ENCODE assay signal across 8 cellular contexts in the genomic region with DNA sequence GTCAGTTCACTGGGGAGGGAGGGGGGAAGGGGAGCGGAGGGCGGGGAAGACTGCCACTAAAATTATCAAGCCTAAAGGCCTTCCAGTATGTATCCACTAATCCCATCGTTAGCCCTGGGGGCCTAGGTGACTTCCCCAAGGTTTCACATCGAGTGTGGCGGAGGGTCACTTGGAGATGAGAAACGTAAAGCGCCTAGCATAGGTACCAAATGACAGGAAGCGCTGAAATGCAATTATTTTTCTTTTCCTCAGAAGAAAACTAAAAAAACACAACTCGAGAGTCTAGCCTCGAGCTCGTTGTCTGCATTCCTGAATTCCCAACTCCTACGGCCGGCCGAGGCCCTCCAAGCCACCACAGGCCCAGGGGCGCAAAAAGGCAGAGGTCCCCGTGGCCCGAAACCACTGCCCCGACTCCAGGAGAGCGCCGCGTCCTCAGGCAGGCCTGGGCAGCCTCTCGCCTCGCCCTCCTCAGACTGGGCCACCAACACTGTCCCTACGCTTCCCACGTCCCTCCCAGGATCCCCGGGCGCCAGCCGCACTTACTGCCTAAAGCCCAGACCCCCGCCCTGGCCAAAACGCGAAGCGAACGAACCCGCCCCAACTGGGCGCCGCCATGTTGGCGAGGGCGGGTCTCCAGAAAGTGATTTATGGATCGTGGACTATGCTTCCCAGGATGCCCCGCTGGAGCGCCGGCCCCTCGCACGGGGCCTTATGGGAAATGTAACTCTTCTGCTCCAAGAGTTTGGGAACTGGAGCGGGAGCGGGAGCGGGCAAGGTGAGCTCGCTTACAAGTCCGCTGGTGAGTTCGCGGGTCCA. TPM values are rescaled to one million over a fixed set of nuclear protein-coding genes. Genes with fewer than 3 reads are reported as not detected.
DNase-seq lines count a peak whose midpoint lies in the region; ATAC-seq and TF ChIP-seq lines count a peak whose summit lies in the region.

A gene with protein sequence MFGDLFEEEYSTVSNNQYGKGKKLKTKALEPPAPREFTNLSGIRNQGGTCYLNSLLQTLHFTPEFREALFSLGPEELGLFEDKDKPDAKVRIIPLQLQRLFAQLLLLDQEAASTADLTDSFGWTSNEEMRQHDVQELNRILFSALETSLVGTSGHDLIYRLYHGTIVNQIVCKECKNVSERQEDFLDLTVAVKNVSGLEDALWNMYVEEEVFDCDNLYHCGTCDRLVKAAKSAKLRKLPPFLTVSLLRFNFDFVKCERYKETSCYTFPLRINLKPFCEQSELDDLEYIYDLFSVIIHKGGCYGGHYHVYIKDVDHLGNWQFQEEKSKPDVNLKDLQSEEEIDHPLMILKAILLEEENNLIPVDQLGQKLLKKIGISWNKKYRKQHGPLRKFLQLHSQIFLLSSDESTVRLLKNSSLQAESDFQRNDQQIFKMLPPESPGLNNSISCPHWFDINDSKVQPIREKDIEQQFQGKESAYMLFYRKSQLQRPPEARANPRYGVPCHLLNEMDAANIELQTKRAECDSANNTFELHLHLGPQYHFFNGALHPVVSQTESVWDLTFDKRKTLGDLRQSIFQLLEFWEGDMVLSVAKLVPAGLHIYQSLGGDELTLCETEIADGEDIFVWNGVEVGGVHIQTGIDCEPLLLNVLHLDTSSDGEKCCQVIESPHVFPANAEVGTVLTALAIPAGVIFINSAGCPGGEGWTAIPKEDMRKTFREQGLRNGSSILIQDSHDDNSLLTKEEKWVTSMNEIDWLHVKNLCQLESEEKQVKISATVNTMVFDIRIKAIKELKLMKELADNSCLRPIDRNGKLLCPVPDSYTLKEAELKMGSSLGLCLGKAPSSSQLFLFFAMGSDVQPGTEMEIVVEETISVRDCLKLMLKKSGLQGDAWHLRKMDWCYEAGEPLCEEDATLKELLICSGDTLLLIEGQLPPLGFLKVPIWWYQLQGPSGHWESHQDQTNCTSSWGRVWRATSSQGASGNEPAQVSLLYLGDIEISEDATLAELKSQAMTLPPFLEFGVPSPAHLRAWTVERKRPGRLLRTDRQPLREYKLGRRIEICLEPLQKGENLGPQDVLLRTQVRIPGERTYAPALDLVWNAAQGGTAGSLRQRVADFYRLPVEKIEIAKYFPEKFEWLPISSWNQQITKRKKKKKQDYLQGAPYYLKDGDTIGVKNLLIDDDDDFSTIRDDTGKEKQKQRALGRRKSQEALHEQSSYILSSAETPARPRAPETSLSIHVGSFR (minus strand): TSS at position 642 of the 816 bp plus-strand sequence. CDS start 1,228 bp downstream, outside the sequence.

- POLR2A ChIA-PET in CD4-positive, alpha-beta T cell (lab: Charles Lee), result interaction anchor here (0.7 to 1.5 kb wide), 5 partner anchors 8 to 27 kb away, joined by 3 to 6 read pairs (median 3); no protein-coding TSS in a partner anchor
- POLR2A ChIA-PET in PC-3 (lab: Charles Lee; ENCODE audit: unreplicated experiment), result interaction anchor here (0.6 to 0.9 kb wide), 10 partner anchors 34 to 614 kb away, joined by 3 to 12 read pairs (median 4); no protein-coding TSS in a partner anchor

- H3K4me3 ChIP-seq in PC-3 (ENCODE audit: low read length) (peak within 1 kb of the TSS; percentile 95), esophagus squamous epithelium (peak within 1 kb of the TSS; percentile 64 to 96 (median 92)), muscle layer of colon (ENCODE audit: low read depth in 1 of 2, low read length in 2 of 2) (peak within 1 kb of the TSS; percentile 66 to 72)

- H3K79me2 ChIP-seq in PC-3 (ENCODE audit: low read length), result peaks cover 27% of the 10 kb centered on the region

- no peaks in the 10 kb centered on the region for H3K9me3 Mint-ChIP-seq in CD4-positive, alpha-beta T cell

- TF ChIP-seq POLR2A in esophagus squamous epithelium (IDR thresholded peaks at IDR 0.05), result peak in 3 of 4 donors; percentile 11 to 81 (median 74)

- H4K20me1 ChIP-seq in PC-3 (ENCODE audit: low read length), result no peaks in the 10 kb centered on the region

- peak within 1 kb of the TSS; percentile 95 for H3K4me3 Mint-ChIP-seq in CD4-positive, alpha-beta T cell

- intact Hi-C loops in CD4-positive, alpha-beta T cell (cut with DNase I, micrococcal nuclease), result no loop called here
- intact Hi-C loops in PC-3 (cut with micrococcal nuclease) (loop anchor here (1.0 to 5.0 kb wide), 2 partner anchors 85 to 141 kb away; no protein-coding TSS in a partner anchor), esophagus squamous epithelium (cut with DNase I) (no loop called here)

- H3K36me3 ChIP-seq in PC-3 (ENCODE audit: low read depth, low read length), result peaks cover 4% of the 10 kb centered on the region
- no peaks in the 10 kb centered on the region for H3K36me3 ChIP-seq in esophagus squamous epithelium
- H3K36me3 ChIP-seq in muscle layer of colon (ENCODE audit: insufficient read depth, low read length), result no peaks in the 10 kb centered on the region

- H3K9me3 ChIP-seq in CD4-positive, alpha-beta T cell (ENCODE audit: control insufficient read depth, low read length), result no peaks in the 10 kb centered on the region
- H3K9me3 ChIP-seq in PC-3 (ENCODE audit: low read length) (no peaks in the 10 kb centered on the region), esophagus squamous epithelium (no peaks in the 10 kb centered on the region), muscle layer of colon (ENCODE audit: low read length) (no peaks in the 10 kb centered on the region)

- H2AFZ ChIP-seq in PC-3 (ENCODE audit: low read length), result peak within 1 kb of the TSS; percentile 94

- 0% methylated on average over 27 of the region's 51 CpGs for WGBS in esophagus squamous epithelium, 2 donors

- H3K9me2 ChIP-seq in PC-3 (replicated peaks; ENCODE audit: low read length), result no peaks in the 10 kb centered on the region

- no peaks in the 10 kb centered on the region for H3F3A ChIP-seq in PC-3 (ENCODE audit: low read length, unreplicated experiment)

- peak; percentile 90 for ATAC-seq in CD4-positive, alpha-beta T cell (ENCODE audit: poor library complexity)
- ATAC-seq in GM21367 (IDR thresholded peaks at IDR 0.05; ENCODE audit: unreplicated experiment) (peak; percentile 66), PC-3 (peak; percentile 97)

- TSS peak; percentile 100 for BruUV-seq in PC-3 (replicated peaks; lab: Mats Ljungman, UMichigan)

- peaks cover 13% of the 10 kb centered on the region for H3K4me1 ChIP-seq in PC-3 (ENCODE audit: insufficient read depth, low read length)
- peaks cover 0 to 28% (median 11%) of the 10 kb centered on the region in 3 donors for H3K4me1 ChIP-seq in esophagus squamous epithelium
- H3K4me1 ChIP-seq in muscle layer of colon (ENCODE audit: insufficient read depth, low read length), result peaks cover 7% of the 10 kb centered on the region

- no peaks in the 10 kb centered on the region for H3K27me3 ChIP-seq in CD4-positive, alpha-beta T cell (ENCODE audit: control insufficient read depth, insufficient read depth, low read length)
- H3K27me3 ChIP-seq in PC-3 (ENCODE audit: low read length) (no peaks in the 10 kb centered on the region), esophagus squamous epithelium (no peaks in the 10 kb centered on the region), muscle layer of colon (ENCODE audit: control insufficient read depth in 1 of 2, insufficient read depth in 2 of 2, low read length in 2 of 2) (no peaks in the 10 kb centered on the region)

- CTCF ChIA-PET in CD4-positive, alpha-beta T cell (lab: Charles Lee), result no interaction called here
- CTCF ChIA-PET in PC-3 (lab: Charles Lee), result no interaction called here

- H3K4me1 Mint-ChIP-seq in CD4-positive, alpha-beta T cell (ENCODE audit: low read depth), result peaks cover 15% of the 10 kb centered on the region

- peak within 1 kb of the TSS; percentile 75 for H3K27ac ChIP-seq in CD4-positive, alpha-beta T cell (ENCODE audit: low read depth, low read length)
- H3K27ac ChIP-seq in PC-3 (ENCODE audit: low read length) (peak within 1 kb of the TSS; percentile 83), esophagus squamous epithelium (peak within 1 kb of the TSS; percentile 94 to 98 (median 96)), muscle layer of colon (ENCODE audit: low read depth, low read length) (peak within 1 kb of the TSS; percentile 74)

- no peak for TF ChIP-seq CTCF in CD4-positive, alpha-beta T cell (IDR thresholded peaks at IDR 0.05)
- TF ChIP-seq CTCF in PC-3 (conservative IDR thresholded peaks at IDR 0.05; ENCODE audit: low read depth, low read length) (no peak), esophagus squamous epithelium (IDR thresholded peaks at IDR 0.05) (peak in 3 of 6 experiments; percentile 5 to 9 (median 8))

- peak within 1 kb of the TSS; percentile 98 for H3K9ac ChIP-seq in PC-3 (ENCODE audit: low read length)
- H3K9ac ChIP-seq in muscle layer of colon (ENCODE audit: low read length), result peak within 1 kb of the TSS; percentile 59

- peak within 1 kb of the TSS; percentile 93 for H3K27ac Mint-ChIP-seq in CD4-positive, alpha-beta T cell

- H3K27me3 Mint-ChIP-seq in CD4-positive, alpha-beta T cell, result no peaks in the 10 kb centered on the region

- DNase-seq in CD4-positive, alpha-beta T cell, result peak; percentile 23 to 57 (median 42)
- peak; percentile 49 for DNase-seq in HuH-7.5 (ENCODE audit: low spot score)
- peak; percentile 91 for DNase-seq in PC-3
- DNase-seq in activated T-helper 1 cell treated with Interleukin-2 at 50 U/mL for 16 hours (ENCODE audit: low read depth), result peak; percentile 33
- peak; percentile 33 for DNase-seq in esophagus squamous epithelium (lab: John Stamatoyannopoulos, UW)
- DNase-seq in stimulated activated CD8-positive, alpha-beta memory T cell treated with anti-CD3 and anti-CD28 coated beads, Interleukin-7, amount 100 ng/mL, for 1 hour (ENCODE audit: low read depth in 2 of 2), result peak; percentile 12 to 26

- H3K4me2 ChIP-seq in PC-3 (ENCODE audit: low read length), result peak within 1 kb of the TSS; percentile 97

- H3K36me3 Mint-ChIP-seq in CD4-positive, alpha-beta T cell (ENCODE audit: low read depth), result peaks cover 7% of the 10 kb centered on the region

RNA-seq across cellular contexts. Expression of the gene that starts here (rescaled TPM):
- total RNA-seq in CD4-positive, alpha-beta T cell, result 1 to 10 TPM; 7.2 to 8.7 TPM
- total RNA-seq in PC-3 (2014; rRNA removed) (32.1 and 32.3 TPM in 2 replicates), esophagus squamous epithelium (10 to 100 TPM; 18.7 to 32.8 (median 23.0) TPM)

Comparison
In these comparisons a context has a peak if more than half of its experiments do, and no peak if none do; other contexts are left out.
1. Peak in every context shown above with its lines: DNase-seq, ATAC-seq, H3K4me3 ChIP-seq and H3K27ac ChIP-seq.
2. DNase-seq: peak in every context shown above with its lines; median percentile 91 in PC-3; 49 in HuH-7.5; 42 in CD4-positive, alpha-beta T cell; 33 in activated T-helper 1 cell treated with Interleukin-2 at 50 U/mL for 16 hours; 33 in esophagus squamous epithelium; 19 in stimulated activated CD8-positive, alpha-beta memory T cell treated with anti-CD3 and anti-CD28 coated beads, Interleukin-7, amount 100 ng/mL, for 1 hour.